In the genomic region with DNA sequence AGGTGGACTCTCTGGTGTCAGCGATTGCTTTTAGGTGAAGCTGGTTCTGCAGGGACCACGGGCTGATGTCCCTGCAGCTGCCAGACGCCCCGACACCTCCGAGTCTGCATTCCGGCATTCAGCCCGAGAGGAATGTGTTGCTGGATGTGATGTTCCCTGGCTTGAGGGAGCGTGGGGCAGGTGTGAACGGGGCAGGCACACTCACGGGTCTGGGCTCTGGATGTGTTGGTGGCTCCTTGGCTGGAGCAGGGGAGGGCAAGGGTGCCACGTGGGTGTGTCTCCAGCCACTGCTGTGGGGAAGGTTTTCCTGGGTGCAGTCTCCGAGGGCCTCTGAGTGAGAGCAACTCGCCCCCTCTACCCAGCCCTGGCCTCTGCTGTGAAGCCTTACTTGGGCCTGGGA, we compare ENCODE assay signal across 14 cellular contexts.
"Had no signal": no experiment of that assay in that cellular context is flagged by ENCODE, and none has a peak within 500 bp of the region (broad histone marks: within the 10 kb centered on the region; RNA-seq: fewer than 3 reads in every experiment).

No MANE protein-coding gene starts in this region.

- H3K4me3 Mint-ChIP-seq: activated CD8-positive, alpha-beta T cell treated with anti-CD3 and anti-CD28 coated beads for 36 hours; activated naive CD8-positive, alpha-beta T cell treated with anti-CD3 and anti-CD28 coated beads, Interleukin-2, amount 50 U/mL, for 24 hours; activated T-cell treated with anti-CD3 and anti-CD28 coated beads, Interleukin-2, amount 50 U/mL, for 72 hours; nephron; stimulated activated naive B cell treated with anti-CD40 and anti-IgM and Interleukin-4, amounts not matched to agents 10 μg/mL and 1 μg/mL and 100 μg/mL, for 72 hours had no signal

- H3K9me3 Mint-ChIP-seq: activated CD8-positive, alpha-beta T cell treated with anti-CD3 and anti-CD28 coated beads for 36 hours; activated naive CD8-positive, alpha-beta T cell treated with anti-CD3 and anti-CD28 coated beads, Interleukin-2, amount 50 U/mL, for 24 hours; activated T-cell treated with anti-CD3 and anti-CD28 coated beads, Interleukin-2, amount 50 U/mL, for 72 hours; nephron; stimulated activated naive B cell treated with anti-CD40 and anti-IgM and Interleukin-4, amounts not matched to agents 10 μg/mL and 1 μg/mL and 100 μg/mL, for 72 hours had no signal

- H3K9me3 ChIP-seq: ascending aorta, gastroesophageal sphincter, transverse colon had no signal

- H3K27ac Mint-ChIP-seq: activated CD8-positive, alpha-beta T cell treated with anti-CD3 and anti-CD28 coated beads for 36 hours; activated naive CD8-positive, alpha-beta T cell treated with anti-CD3 and anti-CD28 coated beads, Interleukin-2, amount 50 U/mL, for 24 hours; activated T-cell treated with anti-CD3 and anti-CD28 coated beads, Interleukin-2, amount 50 U/mL, for 72 hours; nephron had no signal

- ATAC-seq: activated CD8-positive, alpha-beta T cell treated with anti-CD3 and anti-CD28 coated beads for 36 hours; activated naive CD8-positive, alpha-beta T cell treated with anti-CD3 and anti-CD28 coated beads, Interleukin-2, amount 50 U/mL, for 24 hours; activated T-cell treated with anti-CD3 and anti-CD28 coated beads, Interleukin-2, amount 50 U/mL, for 72 hours; gastroesophageal sphincter; stimulated activated naive B cell treated with anti-CD40 and anti-IgM and Interleukin-4, amounts not matched to agents 10 μg/mL and 1 μg/mL and 100 μg/mL, for 72 hours had no signal

- H3K27ac ChIP-seq: ascending aorta, skin epidermis had no signal

- DNase-seq: activated CD8-positive, alpha-beta memory T cell treated with anti-CD3 and anti-CD28 coated beads, Interleukin-2, amount 50 U/mL, for 4 hours; activated CD8-positive, alpha-beta T cell treated with anti-CD3 and anti-CD28 coated beads for 36 hours; activated naive CD4-positive, alpha-beta T cell; activated naive CD8-positive, alpha-beta T cell treated with anti-CD3 and anti-CD28 coated beads, Interleukin-2, amount 50 U/mL, for 24 hours; activated T-cell treated with anti-CD3 and anti-CD28 coated beads, Interleukin-2, amount 50 U/mL, for 72 hours; effector CD8-positive, alpha-beta T cell; stimulated activated naive B cell treated with anti-CD40 and anti-IgM and Interleukin-4, amounts not matched to agents 10 μg/mL and 1 μg/mL and 100 μg/mL, for 72 hours; substantia nigra; T-helper 9 cell; transverse colon had no signal

- H3K4me3 ChIP-seq: ascending aorta, gastroesophageal sphincter, skin epidermis, transverse colon had no signal

- H3K27me3 ChIP-seq: ascending aorta, gastroesophageal sphincter, transverse colon had no signal

- H3K36me3 ChIP-seq: ascending aorta, gastroesophageal sphincter, transverse colon had no signal

- H3K27me3 Mint-ChIP-seq: activated CD8-positive, alpha-beta T cell treated with anti-CD3 and anti-CD28 coated beads for 36 hours; activated naive CD8-positive, alpha-beta T cell treated with anti-CD3 and anti-CD28 coated beads, Interleukin-2, amount 50 U/mL, for 24 hours; stimulated activated naive B cell treated with anti-CD40 and anti-IgM and Interleukin-4, amounts not matched to agents 10 μg/mL and 1 μg/mL and 100 μg/mL, for 72 hours had no signal
